11 cellular contexts compared by ENCODE assay signal in genomic region chr13:111006508-111007031, GRCh38.
DNase-seq lines count a peak whose midpoint lies in the region; ATAC-seq, FAIRE-seq and TF ChIP-seq lines count a peak whose summit lies in the region.
"Had no signal": no experiment of that assay in that cellular context is flagged by ENCODE, and none has a peak within 500 bp of the region (broad histone marks: within the 10 kb centered on the region; RNA-seq: fewer than 3 reads in every experiment).

No MANE protein-coding gene starts in this region.

- H3K27me3 ChIP-seq in liver (ENCODE audit: control insufficient read depth in 4 of 4, insufficient read depth in 4 of 4, low read length in 3 of 4) (no peaks in the 10 kb centered on the region), HepG2 (ENCODE audit: control insufficient read depth in 1 of 2, insufficient read depth in 2 of 2, low read length in 2 of 2) (peaks cover 4 to 23% of the 10 kb centered on the region in 2 experiments; a peak in 4 of 5 replicates), neural progenitor cell (no peaks in the 10 kb centered on the region)

- no peaks in the 10 kb centered on the region for H3K4me1 ChIP-seq in liver (ENCODE audit: control insufficient read depth in 4 of 4, insufficient read depth in 4 of 4, low read length in 3 of 4)
- no peaks in the 10 kb centered on the region for H3K4me1 ChIP-seq in HepG2 (ENCODE audit: insufficient read depth, low read length)
- H3K4me1 ChIP-seq in neural progenitor cell = no peaks in the 10 kb centered on the region

- BruUV-seq in HepG2 (replicated peaks; lab: Mats Ljungman, UMichigan) = no TSS peak

- H3K36me3 ChIP-seq in liver (ENCODE audit: control insufficient read depth in 4 of 4, insufficient read depth in 3 of 4, low read depth in 1 of 4, low read length in 3 of 4) = no peaks in the 10 kb centered on the region
- no peaks in the 10 kb centered on the region for H3K36me3 ChIP-seq in HepG2 (replicated peaks in 1 of 2; ENCODE audit: control insufficient read depth in 1 of 2, insufficient read depth in 2 of 2, low read length in 2 of 2)
- H3K36me3 ChIP-seq in neural progenitor cell = no peaks in the 10 kb centered on the region

- no peaks in the 10 kb centered on the region for H3K9me3 Mint-ChIP-seq in neural progenitor cell
- no peaks in the 10 kb centered on the region for H3K9me3 Mint-ChIP-seq in activated naive CD4-positive, alpha-beta T cell treated with anti-CD3 and anti-CD28 coated beads for 36 hours
- H3K9me3 Mint-ChIP-seq: stimulated activated naive CD8-positive, alpha-beta T cell treated with anti-CD3 and anti-CD28 coated beads, Interleukin-15, Interleukin-2, amounts not matched to agents 100 ng/mL and 50 ng/mL, for 24 hours had no signal

- 76% methylated on average over 13 of the region's 13 CpGs for WGBS in liver
- WGBS in HepG2 (ENCODE audit: low lambda C conversion rate) = 44% methylated on average over 13 of the region's 13 CpGs

- no peaks in the 10 kb centered on the region for H3K9me3 ChIP-seq in liver (ENCODE audit: control insufficient read depth in 4 of 4, low read length in 3 of 4)
- no peaks in the 10 kb centered on the region for H3K9me3 ChIP-seq in HepG2 (ENCODE audit: low read length)
- no peaks in the 10 kb centered on the region for H3K9me3 ChIP-seq in neural progenitor cell (ENCODE audit: low read depth)

- H3K36me3 Mint-ChIP-seq in neural progenitor cell = no peaks in the 10 kb centered on the region
- no peaks in the 10 kb centered on the region for H3K36me3 Mint-ChIP-seq in activated naive CD4-positive, alpha-beta T cell treated with anti-CD3 and anti-CD28 coated beads for 36 hours (ENCODE audit: low read depth)

- no peak for TF ChIP-seq POLR2A in HepG2 (IDR thresholded peaks at IDR 0.05; ENCODE audit: insufficient read depth in 1 of 2, low read depth in 2 of 2, low read length in 2 of 2)

- TF ChIP-seq EP300 in HepG2 (IDR thresholded peaks at IDR 0.05; ENCODE audit: low read depth in 2 of 2, low read length in 2 of 2) (no peak), HepG2 (CRISPR knock-in tag; IDR thresholded peaks at IDR 0.05; ENCODE audit: borderline replicate concordance) (no peak)

- no peak overlapping the region for H3K4me3 Mint-ChIP-seq in neural progenitor cell
- H3K4me3 Mint-ChIP-seq in activated naive CD4-positive, alpha-beta T cell treated with anti-CD3 and anti-CD28 coated beads for 36 hours = no peak overlapping the region
- H3K4me3 Mint-ChIP-seq: activated CD4-positive, alpha-beta memory T cell treated with anti-CD3 and anti-CD28 coated beads, Interleukin-2, amount 10 ng/mL, durations not matched to agents 7 days and 5 days; stimulated activated naive CD8-positive, alpha-beta T cell treated with anti-CD3 and anti-CD28 coated beads, Interleukin-15, Interleukin-2, amounts not matched to agents 100 ng/mL and 50 ng/mL, for 24 hours had no signal

- H3K4me1 Mint-ChIP-seq in neural progenitor cell = peaks cover 10% of the 10 kb centered on the region
- H3K4me1 Mint-ChIP-seq in activated naive CD4-positive, alpha-beta T cell treated with anti-CD3 and anti-CD28 coated beads for 36 hours (ENCODE audit: low read depth) = no peaks in the 10 kb centered on the region

- H2AFZ ChIP-seq in HepG2 (ENCODE audit: low read length) (no peak overlapping the region), neural progenitor cell (replicated peaks) (peak overlapping the region; percentile 87)

- H3K4me3 ChIP-seq in liver (ENCODE audit: low read depth in 1 of 3, low read length in 3 of 3) (no peak overlapping the region), HepG2 (replicated peaks in 1 of 3; ENCODE audit: insufficient read depth in 1 of 3, low read depth in 2 of 3, low read length in 3 of 3) (no peak overlapping the region), neural progenitor cell (no peak overlapping the region)

- TF ChIP-seq CTCF in liver (IDR thresholded peaks at IDR 0.05; ENCODE audit: low read depth, low read length, missing input control) = no peak
- TF ChIP-seq CTCF in HepG2 (CRISPR knock-in tag; IDR thresholded peaks at IDR 0.05) = no peak
- no peak for TF ChIP-seq CTCF in neural progenitor cell (IDR thresholded peaks at IDR 0.05)

- H3K27ac ChIP-seq in liver (ENCODE audit: low read depth in 1 of 2, low read length in 2 of 2) (peak overlapping the region; percentile 74 to 75), HepG2 (ENCODE audit: extremely low read length, insufficient read depth, low read length) (no peak overlapping the region), neural progenitor cell (no peak overlapping the region)

- H3K4me2 ChIP-seq in HepG2 (ENCODE audit: low read depth, low read length) = no peak overlapping the region
- no peak overlapping the region for H3K4me2 ChIP-seq in neural progenitor cell

- in situ Hi-C loops in HepG2 (cut with HindIII; ENCODE audit: extremely low pct_ligation_motif_present, low pct_unique_long_range_greater_than_20kb) = no loop called here

- H3K27me3 Mint-ChIP-seq in neural progenitor cell (ENCODE audit: insufficient read depth, low read depth) = peaks cover 2% of the 10 kb centered on the region
- peaks cover 7% of the 10 kb centered on the region for H3K27me3 Mint-ChIP-seq in activated naive CD4-positive, alpha-beta T cell treated with anti-CD3 and anti-CD28 coated beads for 36 hours (ENCODE audit: low read depth)

- DNase-seq in HepG2 (ENCODE audit: low spot score) (no peak), fibroblast of peridontal ligament (ENCODE audit: extremely low read depth) (peak; percentile 88), neural progenitor cell (ENCODE audit: low spot score) (peak; percentile 37), ecto neural progenitor cell (ENCODE audit: low spot score) (no peak)
- DNase-seq in activated naive CD4-positive, alpha-beta T cell treated with anti-CD3 and anti-CD28 coated beads for 36 hours = no peak
- no peak for DNase-seq in stimulated activated CD4-positive, alpha-beta T cell treated with anti-CD3 and anti-CD28 coated beads, Interleukin-4, amount 100 ng/mL, for 4 hours
- DNase-seq: activated CD4-positive, alpha-beta memory T cell treated with anti-CD3 and anti-CD28 coated beads, Interleukin-2, amount 10 ng/mL, durations not matched to agents 7 days and 5 days had no signal

- POLR2A ChIA-PET in HepG2 (lab: Yijun Ruan, JAX) = no interaction called here

- CTCF ChIA-PET in HepG2 (lab: Yijun Ruan, JAX; ENCODE audit: low intra/inter-chr PET ratio, low total read pairs) = no interaction called here
- CTCF ChIA-PET in activated naive CD4-positive, alpha-beta T cell treated with anti-CD3 and anti-CD28 coated beads for 36 hours (lab: Charles Lee) = no interaction called here

- no peak for FAIRE-seq in HepG2 (lab: Jason Lieb, UNC)
- FAIRE-seq: A204.1 had no signal

- TF ChIP-seq RAD21 in liver (IDR thresholded peaks at IDR 0.05) (no peak), HepG2 (CRISPR knock-in tag; IDR thresholded peaks at IDR 0.05) (no peak)

- H3K79me2 ChIP-seq in HepG2 (ENCODE audit: insufficient read depth, low read length) (no peaks in the 10 kb centered on the region), neural progenitor cell (ENCODE audit: low read depth) (no peaks in the 10 kb centered on the region)

- H3K9ac ChIP-seq in liver (ENCODE audit: low read depth in 1 of 2, low read length in 2 of 2) (no peak overlapping the region), HepG2 (ENCODE audit: insufficient read depth, low read depth, low read length) (no peak overlapping the region), neural progenitor cell (no peak overlapping the region)

- no peaks in the 10 kb centered on the region for H4K20me1 ChIP-seq in HepG2 (ENCODE audit: insufficient read depth, low read length)
- H4K20me1 ChIP-seq in neural progenitor cell (ENCODE audit: low read depth) = no peaks in the 10 kb centered on the region

- no peaks in the 10 kb centered on the region for H3F3A ChIP-seq in neural progenitor cell (ENCODE audit: low read depth)

- intact Hi-C loops in HepG2 (cut with micrococcal nuclease; ENCODE audit: unreplicated experiment) = no loop called here
- intact Hi-C loops in activated naive CD4-positive, alpha-beta T cell treated with anti-CD3 and anti-CD28 coated beads for 36 hours (cut with micrococcal nuclease) = loop anchor here (1.0 kb wide), 1 partner anchor 91 kb away; the partner anchor contains the start of gene ANKRD10

- no peak for ATAC-seq in HepG2
- no peak for ATAC-seq in HG02678 (IDR thresholded peaks at IDR 0.05; ENCODE audit: unreplicated experiment)

- H3K27ac Mint-ChIP-seq in neural progenitor cell = no peak overlapping the region
- no peak overlapping the region for H3K27ac Mint-ChIP-seq in activated naive CD4-positive, alpha-beta T cell treated with anti-CD3 and anti-CD28 coated beads for 36 hours
- H3K27ac Mint-ChIP-seq: activated CD4-positive, alpha-beta memory T cell treated with anti-CD3 and anti-CD28 coated beads, Interleukin-2, amount 10 ng/mL, durations not matched to agents 7 days and 5 days; stimulated activated naive CD8-positive, alpha-beta T cell treated with anti-CD3 and anti-CD28 coated beads, Interleukin-15, Interleukin-2, amounts not matched to agents 100 ng/mL and 50 ng/mL, for 24 hours had no signal

TF ChIP-seq in liver, 16 proteins besides CTCF, POLR2A, EP300 and RAD21:
- no peak for TF ChIP-seq RXRA (IDR thresholded peaks at IDR 0.05)
- peak; percentile 3 for TF ChIP-seq NR2F2 (IDR thresholded peaks at IDR 0.05)
- TF ChIP-seq JUND (IDR thresholded peaks at IDR 0.05) = peak in 1 of 2 donors; percentile 44

Comparison
In these comparisons a context has a peak if more than half of its experiments do, and no peak if none do; other contexts are left out.
1. H3K27ac ChIP-seq: peak in liver (2 of 2); none in HepG2 (single experiment) and neural progenitor cell (single experiment).
2. DNase-seq: peak in fibroblast of peridontal ligament (single experiment) and neural progenitor cell (single experiment); none in HepG2 (single experiment), activated naive CD4-positive, alpha-beta T cell treated with anti-CD3 and anti-CD28 coated beads for 36 hours (single experiment), stimulated activated CD4-positive, alpha-beta T cell treated with anti-CD3 and anti-CD28 coated beads, Interleukin-4, amount 100 ng/mL, for 4 hours (0 of 2) and ecto neural progenitor cell (single experiment).